10 cellular contexts compared by ENCODE assay signal in the genomic region with DNA sequence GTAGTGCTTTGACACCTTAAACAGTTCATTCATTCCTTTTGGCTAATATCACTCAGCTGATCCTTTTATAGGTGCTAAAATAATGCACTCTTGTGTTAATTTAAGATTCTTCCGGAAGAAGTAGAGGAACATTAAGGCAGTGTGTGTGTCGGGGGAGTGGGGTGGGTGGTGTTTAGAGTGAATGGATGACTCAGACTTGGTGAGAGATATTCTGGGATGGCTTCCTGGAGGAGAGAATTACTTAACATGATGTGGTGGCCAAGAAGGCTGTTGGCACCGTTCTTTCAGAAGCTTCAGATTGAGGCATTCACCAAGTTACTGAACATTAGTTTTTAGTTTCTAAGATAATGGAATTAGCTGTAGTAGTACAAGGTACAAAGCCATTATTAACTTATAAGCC.
DNase-seq lines count a peak whose midpoint lies in the region; ATAC-seq and TF ChIP-seq lines count a peak whose summit lies in the region.
"Had no signal": no experiment of that assay in that cellular context is flagged by ENCODE, and none has a peak within 500 bp of the region (broad histone marks: within the 10 kb centered on the region; RNA-seq: fewer than 3 reads in every experiment).

No MANE protein-coding gene starts in this region.

- H3K4me3 ChIP-seq in epithelial cell of esophagus (ENCODE audit: low read length): no peak overlapping the region

- DNase-seq in Ammon's horn (ENCODE audit: low spot score) (peak; percentile 46), NCI-H226 (peak; percentile 28), epithelial cell of esophagus (ENCODE audit: low read depth) (peak; percentile 21), omental fat pad (ENCODE audit: low spot score) (no peak), NCI-H1694 treated with DMSO at 0.1 percent for 48 hours (lab: John Stamatoyannopoulos, UW) (no peak)
- DNase-seq: CD4-positive, alpha-beta T cell; NCI-H1105 treated with DMSO at 0.1 percent for 48 hours had no signal

- no peak for TF ChIP-seq CTCF in epithelial cell of esophagus (IDR thresholded peaks at IDR 0.05; ENCODE audit: insufficient read depth, low read depth, low read length, missing control alignments)
- no peak for TF ChIP-seq CTCF in omental fat pad (IDR thresholded peaks at IDR 0.05)

- ATAC-seq in omental fat pad (ENCODE audit: low FRiP score) (peak; percentile 86), HG03196 (IDR thresholded peaks at IDR 0.05; ENCODE audit: unreplicated experiment) (no peak), HG03045 (IDR thresholded peaks at IDR 0.05; ENCODE audit: unreplicated experiment) (no peak), HG03432 (IDR thresholded peaks at IDR 0.05; ENCODE audit: unreplicated experiment) (no peak)

Comparison
In these comparisons a context has a peak if more than half of its experiments do, and no peak if none do; other contexts are left out.
1. DNase-seq: peak in Ammon's horn (single experiment), NCI-H226 (single experiment) and epithelial cell of esophagus (single experiment); none in omental fat pad (single experiment) and NCI-H1694 treated with DMSO at 0.1 percent for 48 hours (single experiment).